ENCODE assay signal across 1 cellular context in genomic region chr15:25848325-25848724, GRCh38.
TF ChIP-seq lines count a peak whose summit lies in the region.

No MANE protein-coding gene starts in this region.

TF ChIP-seq in GM23338, 12 proteins besides CTCF, POLR2A, EP300 and RAD21 (continued from another document):
- TF ChIP-seq REST (IDR thresholded peaks at IDR 0.05; ENCODE audit: unreplicated experiment) (no peak), ZNF114 (CRISPR knock-in tag; IDR thresholded peaks at IDR 0.05) (no peak), ETS1 (IDR thresholded peaks at IDR 0.05) (no peak), STAT1 (IDR thresholded peaks at IDR 0.05; ENCODE audit: unreplicated experiment) (no peak), ZNF462 (CRISPR knock-in tag; IDR thresholded peaks at IDR 0.05) (no peak), EZH2phosphoT487 (IDR thresholded peaks at IDR 0.05; ENCODE audit: unreplicated experiment) (no peak), POLR2AphosphoS5 (IDR thresholded peaks at IDR 0.05; ENCODE audit: low read depth) (no peak), ZNF331 (CRISPR knock-in tag; IDR thresholded peaks at IDR 0.05; ENCODE audit: low read depth) (no peak), JUNB (IDR thresholded peaks at IDR 0.05; ENCODE audit: unreplicated experiment) (no peak)
